Comparison of ENCODE assay signal across 31 cellular contexts in the genomic region with DNA sequence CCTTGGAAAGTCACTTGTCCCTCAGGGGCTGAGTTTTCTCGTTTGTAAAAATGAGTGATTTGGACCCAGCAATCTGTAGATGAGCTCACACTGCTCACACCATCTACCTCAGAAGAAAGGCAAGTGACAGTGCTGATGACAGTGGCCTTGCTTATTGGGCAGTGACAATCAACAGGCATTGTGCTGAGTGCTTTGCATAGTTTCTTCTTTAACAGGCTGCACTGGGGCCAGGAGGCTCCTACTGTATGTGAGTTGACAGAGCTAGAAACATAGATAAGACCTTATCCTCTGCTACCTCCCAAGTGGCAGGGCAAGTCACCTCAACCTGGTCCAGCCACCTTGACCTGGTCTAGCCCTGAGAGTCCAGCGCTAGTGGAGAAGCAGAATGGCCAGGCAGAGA. TPM values are rescaled to one million over a fixed set of nuclear protein-coding genes. Genes with fewer than 3 reads are reported as not detected.
"Had no signal": no experiment of that assay in that cellular context is flagged by ENCODE, and none has a peak within 500 bp of the region (broad histone marks: within the 10 kb centered on the region; RNA-seq: fewer than 3 reads in every experiment).

No MANE protein-coding gene starts in this region.

- H3K27ac ChIP-seq: adrenal gland, breast epithelium, VCaP had no signal

- H3K9me3 ChIP-seq: adrenal gland, breast epithelium had no signal

- ATAC-seq: activated CD4-positive, alpha-beta T cell treated with anti-CD3 and anti-CD28 coated beads for 36 hours; activated T-helper 17 cell treated with anti-CD3 and anti-CD28 coated beads, Interleukin-2, amount 50 U/mL, for 72 hours; T-cell had no signal

- H3K27me3 ChIP-seq: adrenal gland, breast epithelium had no signal

- H3K27me3 Mint-ChIP-seq: activated CD4-positive, alpha-beta memory T cell treated with anti-CD3 and anti-CD28 coated beads, Interleukin-2, amount 10 ng/mL, durations not matched to agents 7 days and 5 days; activated CD4-positive, alpha-beta T cell treated with anti-CD3 and anti-CD28 coated beads for 36 hours; activated naive CD8-positive, alpha-beta T cell; activated T-helper 17 cell treated with anti-CD3 and anti-CD28 coated beads, Interleukin-2, amount 50 U/mL, for 72 hours; T-cell had no signal

- H3K36me3 ChIP-seq: breast epithelium had no signal

- H3K4me3 Mint-ChIP-seq: activated CD4-positive, alpha-beta memory T cell treated with anti-CD3 and anti-CD28 coated beads, Interleukin-2, amount 10 ng/mL, durations not matched to agents 7 days and 5 days; activated CD4-positive, alpha-beta T cell treated with anti-CD3 and anti-CD28 coated beads for 36 hours; activated naive CD4-positive, alpha-beta T cell treated with anti-CD3 and anti-CD28 coated beads for 36 hours; activated naive CD8-positive, alpha-beta T cell; activated T-helper 17 cell treated with anti-CD3 and anti-CD28 coated beads, Interleukin-2, amount 50 U/mL, for 72 hours; T-cell had no signal

- H3K27ac Mint-ChIP-seq: activated CD4-positive, alpha-beta memory T cell treated with anti-CD3 and anti-CD28 coated beads, Interleukin-2, amount 10 ng/mL, durations not matched to agents 7 days and 5 days; activated CD4-positive, alpha-beta T cell treated with anti-CD3 and anti-CD28 coated beads for 36 hours; activated naive CD4-positive, alpha-beta T cell treated with anti-CD3 and anti-CD28 coated beads for 36 hours; activated naive CD8-positive, alpha-beta T cell; activated T-helper 17 cell treated with anti-CD3 and anti-CD28 coated beads, Interleukin-2, amount 50 U/mL, for 72 hours had no signal

- H3K4me1 ChIP-seq: adrenal gland, breast epithelium had no signal

- H3K9me3 Mint-ChIP-seq: activated CD4-positive, alpha-beta memory T cell treated with anti-CD3 and anti-CD28 coated beads, Interleukin-2, amount 10 ng/mL, durations not matched to agents 7 days and 5 days; activated naive CD4-positive, alpha-beta T cell treated with anti-CD3 and anti-CD28 coated beads for 36 hours; activated T-helper 17 cell treated with anti-CD3 and anti-CD28 coated beads, Interleukin-2, amount 50 U/mL, for 72 hours; T-cell had no signal

- DNase-seq: activated CD4-positive, alpha-beta memory T cell treated with anti-CD3 and anti-CD28 coated beads, Interleukin-2, amount 10 ng/mL, durations not matched to agents 7 days and 5 days; activated CD4-positive, alpha-beta T cell treated with anti-CD3 and anti-CD28 coated beads for 36 hours; activated CD4-positive, alpha-beta T cell treated with anti-CD3 and anti-CD28 coated beads, Interleukin-2, amount 50 U/mL, for 1 hour; activated gamma-delta T cell; activated naive CD4-positive, alpha-beta T cell treated with anti-CD3 and anti-CD28 coated beads for 36 hours; activated T-cell treated with anti-CD3 and anti-CD28 coated beads for 4 hours; activated T-cell treated with anti-CD3 and anti-CD28 coated beads, Interleukin-2, amount 50 U/mL, for 48 hours; adrenal gland; anterior cingulate cortex; KG1; MV-4-11; NCI-H1092 treated with DMSO at 0.1 percent for 48 hours; NCI-H1417 treated with DMSO at 0.1 percent for 48 hours; NCI-H1694; NCI-H2029; NCI-H2107; NCI-H2171 treated with DMSO at 0.1 percent for 48 hours; NCI-H226; NCI-H526 treated with DMSO at 0.1 percent for 48 hours; NCI-H82; T-cell had no signal

- H3K4me3 ChIP-seq: adrenal gland, breast epithelium, SK-N-MC had no signal

RNA-seq across cellular contexts. Expression of a gene that starts 29.7 kb away (rescaled TPM):
- total RNA-seq: activated CD4-positive, alpha-beta memory T cell treated with anti-CD3 and anti-CD28 coated beads, Interleukin-2, amount 10 ng/mL, durations not matched to agents 7 days and 5 days; activated CD4-positive, alpha-beta T cell treated with anti-CD3 and anti-CD28 coated beads for 36 hours; activated CD8-positive, alpha-beta memory T cell treated with anti-CD3 and anti-CD28 coated beads for 36 hours; activated naive CD4-positive, alpha-beta T cell treated with anti-CD3 and anti-CD28 coated beads for 36 hours; activated T-helper 17 cell treated with anti-CD3 and anti-CD28 coated beads, Interleukin-2, amount 50 U/mL, for 72 hours; adrenal gland; breast epithelium; M059J; NCI-H460; RPMI7951; T-helper 2 cell treated with Interferon-gamma antibody and Interleukin-4, amounts not matched to agents 100 ng/mL and 5 ng/mL, for 36 hours had no signal
